Comparison of ENCODE assay signal across 23 cellular contexts in the genomic region with DNA sequence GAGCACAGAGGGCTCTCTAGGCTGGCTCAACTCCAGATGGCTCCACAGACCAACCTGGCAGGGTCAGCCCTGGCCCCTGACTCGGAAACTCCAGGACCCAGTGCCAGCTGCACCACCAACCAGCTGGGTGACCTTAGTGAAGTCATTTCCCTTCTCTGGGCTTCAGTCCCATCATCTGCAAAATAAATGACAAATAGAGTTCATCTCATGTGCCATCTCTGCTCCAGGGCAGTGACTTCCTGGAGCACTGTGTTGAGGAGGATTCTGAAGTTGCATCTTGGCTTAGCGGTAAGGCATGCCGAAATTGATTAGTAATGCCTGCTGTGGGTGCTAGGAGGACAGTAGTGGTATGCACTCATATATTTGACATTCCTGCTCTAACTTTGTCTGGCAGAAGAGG. TPM values are rescaled to one million over a fixed set of nuclear protein-coding genes. Genes with fewer than 3 reads are reported as not detected.
A peak's percentile ranks its signal among the peaks of the same experiment; 100 is the strongest.
DNase-seq lines count a peak whose midpoint lies in the region; ATAC-seq and TF ChIP-seq lines count a peak whose summit lies in the region.
"Had no signal": no experiment of that assay in that cellular context is flagged by ENCODE, and none has a peak within 500 bp of the region (broad histone marks: within the 10 kb centered on the region; RNA-seq: fewer than 3 reads in every experiment).

No MANE protein-coding gene starts in this region.

- no peaks in the 10 kb centered on the region for H3K27me3 Mint-ChIP-seq in CD4-positive, alpha-beta memory T cell
- peaks cover 7% of the 10 kb centered on the region for H3K27me3 Mint-ChIP-seq in activated naive CD8-positive, alpha-beta T cell treated with anti-CD3 and anti-CD28 coated beads, Interleukin-2, amount 10 ng/mL, durations not matched to agents 7 days and 5 days
- H3K27me3 Mint-ChIP-seq in natural killer cell (ENCODE audit: low read depth in 2 of 2) (peaks cover 3 to 8% of the 10 kb centered on the region in 2 donors), progenitor cell of endocrine pancreas (peaks cover 39% of the 10 kb centered on the region)

- no peaks in the 10 kb centered on the region for H3K27me3 ChIP-seq in CD4-positive, alpha-beta memory T cell (ENCODE audit: insufficient read depth, low read length)

- H3K36me3 ChIP-seq in CD4-positive, alpha-beta memory T cell (ENCODE audit: insufficient read depth, low read length) = no peaks in the 10 kb centered on the region
- H3K36me3 ChIP-seq: gastrocnemius medialis, neutrophil had no signal

- peak overlapping the region; percentile 84 to 96 (median 94) for H3K27ac Mint-ChIP-seq in CD4-positive, alpha-beta memory T cell
- peak overlapping the region; percentile 67 for H3K27ac Mint-ChIP-seq in activated naive CD8-positive, alpha-beta T cell treated with anti-CD3 and anti-CD28 coated beads, Interleukin-2, amount 10 ng/mL, durations not matched to agents 7 days and 5 days
- H3K27ac Mint-ChIP-seq in natural killer cell (peak overlapping the region; percentile 62 to 89), progenitor cell of endocrine pancreas (no peak overlapping the region)

- no peaks in the 10 kb centered on the region for H3K9me3 ChIP-seq in CD4-positive, alpha-beta memory T cell (ENCODE audit: control insufficient read depth in 1 of 2, low read length in 2 of 2)
- H3K9me3 ChIP-seq: gastrocnemius medialis, neutrophil had no signal

- H3K4me3 ChIP-seq in CD4-positive, alpha-beta memory T cell (ENCODE audit: low read length in 2 of 2) = no peak overlapping the region
- no peak overlapping the region for H3K4me3 ChIP-seq in Jurkat, Clone E6-1 (ENCODE audit: low read length)
- H3K4me3 ChIP-seq: dorsolateral prefrontal cortex, gastrocnemius medialis, GM23248 had no signal

- intact Hi-C loops in CD4-positive, alpha-beta memory T cell (cut with micrococcal nuclease) = loop anchor here (2.0 kb wide), 1 partner anchor 31 kb away; a partner anchor contains a TSS
- intact Hi-C loops in natural killer cell (cut with micrococcal nuclease) = no loop called here

- peak in 1 of 5 donors; percentile 15 for DNase-seq in CD4-positive, alpha-beta memory T cell
- DNase-seq in Jurkat, Clone E6-1 (ENCODE audit: low read depth, low spot score) = peak; percentile 57
- DNase-seq in activated naive CD8-positive, alpha-beta T cell treated with anti-CD3 and anti-CD28 coated beads, Interleukin-2, amount 10 ng/mL, durations not matched to agents 7 days and 5 days = no peak
- no peak for DNase-seq in natural killer cell
- no peak for DNase-seq in progenitor cell of endocrine pancreas (ENCODE audit: low spot score, unreplicated experiment)
- DNase-seq: activated effector memory CD4-positive, alpha-beta T cell treated with Interleukin-2 at 50 U/mL for 16 hours; Calu3; dorsolateral prefrontal cortex; gastrocnemius medialis; GM23248; left cardiac atrium; NCI-H1417 treated with DMSO at 0.1 percent for 48 hours; NCI-H2171; NCI-H526 treated with DMSO at 0.1 percent for 48 hours; SHP77 treated with DMSO at 0.1 percent for 48 hours; stimulated activated CD4-positive, alpha-beta T cell treated with anti-CD3 and anti-CD28 coated beads, Interleukin-12 subunit alpha, Interleukin-12 subunit beta, amount 100 ng/mL, for 4 hours had no signal

- H3K4me1 Mint-ChIP-seq in CD4-positive, alpha-beta memory T cell = peaks cover 75 to 99% (median 84%) of the 10 kb centered on the region in 4 donors
- peaks cover 42% of the 10 kb centered on the region for H3K4me1 Mint-ChIP-seq in activated naive CD8-positive, alpha-beta T cell treated with anti-CD3 and anti-CD28 coated beads, Interleukin-2, amount 10 ng/mL, durations not matched to agents 7 days and 5 days
- peaks cover 66 to 78% of the 10 kb centered on the region in 2 donors for H3K4me1 Mint-ChIP-seq in natural killer cell
- H3K4me1 Mint-ChIP-seq in progenitor cell of endocrine pancreas (ENCODE audit: low read depth) = peaks cover 10% of the 10 kb centered on the region

- no peak for ATAC-seq in activated naive CD8-positive, alpha-beta T cell treated with anti-CD3 and anti-CD28 coated beads, Interleukin-2, amount 10 ng/mL, durations not matched to agents 7 days and 5 days (ENCODE audit: low read depth)
- ATAC-seq in natural killer cell (no peak), SK-N-SH treated with all-trans-retinoic acid at 6 μM for 48 hours (no peak), GM18511 (IDR thresholded peaks at IDR 0.05; ENCODE audit: unreplicated experiment) (no peak)
- ATAC-seq: esophagus mucosa, gastrocnemius medialis, left cardiac atrium had no signal

- H3K4me3 Mint-ChIP-seq in CD4-positive, alpha-beta memory T cell = peak overlapping the region; percentile 6 to 84 (median 72)
- no peak overlapping the region for H3K4me3 Mint-ChIP-seq in activated naive CD8-positive, alpha-beta T cell treated with anti-CD3 and anti-CD28 coated beads, Interleukin-2, amount 10 ng/mL, durations not matched to agents 7 days and 5 days
- H3K4me3 Mint-ChIP-seq in natural killer cell = peak overlapping the region; percentile 38
- no peak overlapping the region for H3K4me3 Mint-ChIP-seq in progenitor cell of endocrine pancreas (ENCODE audit: low read depth)

- peak overlapping the region; percentile 8 for H3K27ac ChIP-seq in CD4-positive, alpha-beta memory T cell (ENCODE audit: low read depth, low read length)
- H3K27ac ChIP-seq: gastrocnemius medialis, GM23248, neutrophil had no signal

- H3K36me3 Mint-ChIP-seq in CD4-positive, alpha-beta memory T cell = peaks cover 7 to 11% of the 10 kb centered on the region in 2 donors
- H3K36me3 Mint-ChIP-seq in activated naive CD8-positive, alpha-beta T cell treated with anti-CD3 and anti-CD28 coated beads, Interleukin-2, amount 10 ng/mL, durations not matched to agents 7 days and 5 days = no peaks in the 10 kb centered on the region
- H3K36me3 Mint-ChIP-seq in natural killer cell (no peaks in the 10 kb centered on the region), progenitor cell of endocrine pancreas (ENCODE audit: insufficient read depth) (no peaks in the 10 kb centered on the region)

- peaks cover 0 to 1% (median 0%) of the 10 kb centered on the region in 8 donors for H3K9me3 Mint-ChIP-seq in CD4-positive, alpha-beta memory T cell
- H3K9me3 Mint-ChIP-seq in activated naive CD8-positive, alpha-beta T cell treated with anti-CD3 and anti-CD28 coated beads, Interleukin-2, amount 10 ng/mL, durations not matched to agents 7 days and 5 days = no peaks in the 10 kb centered on the region
- no peaks in the 10 kb centered on the region for H3K9me3 Mint-ChIP-seq in natural killer cell
- H3K9me3 Mint-ChIP-seq in progenitor cell of endocrine pancreas (ENCODE audit: low read depth) = no peaks in the 10 kb centered on the region

- peaks cover 80% of the 10 kb centered on the region for H3K4me1 ChIP-seq in CD4-positive, alpha-beta memory T cell (ENCODE audit: insufficient read depth, low read length)

- TF ChIP-seq CTCF in natural killer cell (IDR thresholded peaks at IDR 0.05) (no peak), progenitor cell of endocrine pancreas (IDR thresholded peaks at IDR 0.05; ENCODE audit: unreplicated experiment) (no peak)

- CTCF ChIA-PET in CD4-positive, alpha-beta memory T cell (lab: Charles Lee; ENCODE audit: partially characterized antibody) = interaction anchor here (0.9 to 3.0 kb wide), 3 partner anchors 10 to 25 kb away, joined by 3 to 15 read pairs (median 3); no protein-coding TSS in a partner anchor

- POLR2A ChIA-PET in CD4-positive, alpha-beta memory T cell (lab: Charles Lee; ENCODE audit: partially characterized antibody) = interaction anchor here (1.6 to 1.7 kb wide), 2 partner anchors 18 to 110 kb away, joined by 6 to 7 read pairs; a partner anchor contains a TSS
- POLR2A ChIA-PET in activated naive CD8-positive, alpha-beta T cell treated with anti-CD3 and anti-CD28 coated beads, Interleukin-2, amount 10 ng/mL, durations not matched to agents 7 days and 5 days (lab: Charles Lee) = no interaction called here

TF ChIP-seq in SK-N-SH treated with all-trans-retinoic acid at 6 μM for 48 hours, 23 proteins besides CTCF, POLR2A, EP300 and RAD21 (continues in another document):
- TF ChIP-seq CSDC2 (CRISPR knock-in tag; IDR thresholded peaks at IDR 0.05) = no peak
- TF ChIP-seq GLIS3 (CRISPR knock-in tag; IDR thresholded peaks at IDR 0.05) = no peak
- no peak for TF ChIP-seq PPARA (CRISPR knock-in tag; IDR thresholded peaks at IDR 0.05; ENCODE audit: borderline replicate concordance)
- TF ChIP-seq ZNF8 (CRISPR knock-in tag; IDR thresholded peaks at IDR 0.05) = no peak

RNA-seq across cellular contexts. Expression of a gene that starts 31.5 kb away (rescaled TPM):
- 1 to 10 TPM; 7.0 to 7.5 TPM for total RNA-seq in CD4-positive, alpha-beta memory T cell
- 1 to 10 TPM in 1 of 2 donors, under 1 TPM in 1; 0.30 to 4.1 TPM for polyA plus RNA-seq in CD4-positive, alpha-beta memory T cell
- polyA plus RNA-seq in Jurkat, Clone E6-1 (2012; ENCODE audit: insufficient read depth, insufficient read length) = 80.1 TPM
- total RNA-seq in activated naive CD8-positive, alpha-beta T cell treated with anti-CD3 and anti-CD28 coated beads, Interleukin-2, amount 10 ng/mL, durations not matched to agents 7 days and 5 days = under 1 TPM; 0.55 to 0.57 TPM
- total RNA-seq in natural killer cell = 1 to 10 TPM; 1.7 to 4.2 (median 4.0) TPM
- 1.8 TPM in 2 replicates for total RNA-seq in progenitor cell of endocrine pancreas
- total RNA-seq: Calu3; GM23248; T-helper 2 cell treated with Interferon-gamma antibody and Interleukin-4, amounts not matched to agents 100 ng/mL and 5 ng/mL, for 36 hours had no signal
- polyA plus RNA-seq: GM23248 had no signal

RNA-seq across cellular contexts. Expression of a gene that starts 47.5 kb away (rescaled TPM):
- 1 to 10 TPM in 1 of 2 experiments, under 1 TPM in 1; 0.58 to 1.4 TPM for total RNA-seq in CD4-positive, alpha-beta memory T cell
- under 1 TPM; 0.10 to 0.68 TPM for polyA plus RNA-seq in CD4-positive, alpha-beta memory T cell
- 16.6 TPM for polyA plus RNA-seq in Jurkat, Clone E6-1 (2012; ENCODE audit: insufficient read depth, insufficient read length)
- total RNA-seq in activated naive CD8-positive, alpha-beta T cell treated with anti-CD3 and anti-CD28 coated beads, Interleukin-2, amount 10 ng/mL, durations not matched to agents 7 days and 5 days = 1 to 10 TPM; 1.0 to 2.3 TPM
- total RNA-seq in natural killer cell (not detected), progenitor cell of endocrine pancreas (0.36 and 0.46 TPM in 2 replicates)
- total RNA-seq: cardiac septum, gastrocnemius medialis, GM23248, HT1080, left cardiac atrium had no signal
- polyA plus RNA-seq: GM23248 had no signal

Comparison
In these comparisons a context has a peak if more than half of its experiments do, and no peak if none do; other contexts are left out.
1. H3K4me3 Mint-ChIP-seq: peak in CD4-positive, alpha-beta memory T cell (8 of 8) and natural killer cell (single experiment); none in activated naive CD8-positive, alpha-beta T cell treated with anti-CD3 and anti-CD28 coated beads, Interleukin-2, amount 10 ng/mL, durations not matched to agents 7 days and 5 days (single experiment) and progenitor cell of endocrine pancreas (single experiment).